Comparison of ENCODE assay signal across 21 cellular contexts in genomic region chr1:112686835-112687234, GRCh38. TPM values are rescaled to one million over a fixed set of nuclear protein-coding genes. Genes with fewer than 3 reads are reported as not detected.
A peak's percentile ranks its signal among the peaks of the same experiment; 100 is the strongest.
DNase-seq lines count a peak whose midpoint lies in the region; ATAC-seq, FAIRE-seq and TF ChIP-seq lines count a peak whose summit lies in the region.
"Had no signal": no experiment of that assay in that cellular context is flagged by ENCODE, and none has a peak within 500 bp of the region (broad histone marks: within the 10 kb centered on the region; RNA-seq: fewer than 3 reads in every experiment).

No MANE protein-coding gene starts in this region.

- no peak for FAIRE-seq in urothelium cell line (lab: Jason Lieb, UNC)
- FAIRE-seq: small intestine had no signal

- CTCF ChIA-PET in WTC11 (lab: Charles Lee) = interaction anchor here (1.2 kb wide), 1 partner anchor 118 kb away, joined by 3 read pairs; no protein-coding TSS in a partner anchor

- H3K4me1 Mint-ChIP-seq in stimulated activated naive CD8-positive, alpha-beta T cell treated with anti-CD3 and anti-CD28 coated beads, Interleukin-15, Interleukin-2, amounts not matched to agents 100 ng/mL and 50 ng/mL, for 24 hours (ENCODE audit: low read depth) = peaks cover 7% of the 10 kb centered on the region
- peaks cover 7% of the 10 kb centered on the region for H3K4me1 Mint-ChIP-seq in stimulated activated naive CD8-positive, alpha-beta T cell treated with anti-CD3 and anti-CD28 coated beads, Interleukin-15, amount 100 ng/mL, for 72 hours
- peaks cover 14% of the 10 kb centered on the region for H3K4me1 Mint-ChIP-seq in WTC11
- peaks cover 6% of the 10 kb centered on the region for H3K4me1 Mint-ChIP-seq in activated T-helper 1 cell treated with anti-CD3 and anti-CD28 coated beads, Interleukin-12 subunit alpha, Interleukin-12 subunit beta, Interleukin-2, Interleukin-4 antibody, amounts not matched to agents 30 ng/mL and 10 ng/mL and 1 ng/mL, durations not matched to agents 14 hours and 24 hours and 36 hours (ENCODE audit: low read depth)

- DNase-seq in stimulated activated naive CD8-positive, alpha-beta T cell treated with anti-CD3 and anti-CD28 coated beads, Interleukin-15, amount 100 ng/mL, for 72 hours = no peak
- DNase-seq in WTC11 (ENCODE audit: low spot score) (no peak), islet precursor cell (peak; percentile 56), activated gamma-delta T cell (lab: John Stamatoyannopoulos, UW) (no peak), urothelium cell line (ENCODE audit: low spot score) (no peak)
- no peak for DNase-seq in activated effector memory CD4-positive, alpha-beta T cell treated with anti-CD3 and anti-CD28 coated beads, Interleukin-2, amount 50 U/mL, for 16 hours
- DNase-seq in activated T-helper 1 cell treated with anti-CD3 and anti-CD28 coated beads, Interleukin-12 subunit alpha, Interleukin-12 subunit beta, Interleukin-2, Interleukin-4 antibody, amounts not matched to agents 30 ng/mL and 10 ng/mL and 1 ng/mL, durations not matched to agents 14 hours and 24 hours and 36 hours (ENCODE audit: low spot score) = no peak
- DNase-seq: activated effector memory CD4-positive, alpha-beta T cell treated with Interleukin-2 at 50 U/mL for 16 hours; amniotic stem cell; C1 segment of cervical spinal cord; naive thymus-derived CD4-positive, alpha-beta T cell; NCI-H1092; NCI-H187 treated with DMSO at 0.1 percent for 48 hours; NCI-H524 treated with DMSO at 0.1 percent for 48 hours; RPMI8226; small intestine; stimulated activated CD4-positive, alpha-beta T cell treated with anti-CD3 and anti-CD28 coated beads, Interleukin-1b, Interleukin-23, amount 100 ng/mL, for 48 hours; T-helper 9 cell; uterus had no signal

- intact Hi-C loops in activated T-helper 1 cell treated with anti-CD3 and anti-CD28 coated beads, Interleukin-12 subunit alpha, Interleukin-12 subunit beta, Interleukin-2, Interleukin-4 antibody, amounts not matched to agents 30 ng/mL and 10 ng/mL and 1 ng/mL, durations not matched to agents 14 hours and 24 hours and 36 hours (cut with micrococcal nuclease) = no loop called here

- H3K4me3 Mint-ChIP-seq in stimulated activated naive CD8-positive, alpha-beta T cell treated with anti-CD3 and anti-CD28 coated beads, Interleukin-15, Interleukin-2, amounts not matched to agents 100 ng/mL and 50 ng/mL, for 24 hours = no peak overlapping the region
- no peak overlapping the region for H3K4me3 Mint-ChIP-seq in stimulated activated naive CD8-positive, alpha-beta T cell treated with anti-CD3 and anti-CD28 coated beads, Interleukin-15, amount 100 ng/mL, for 72 hours
- no peak overlapping the region for H3K4me3 Mint-ChIP-seq in WTC11
- H3K4me3 Mint-ChIP-seq in activated T-helper 1 cell treated with anti-CD3 and anti-CD28 coated beads, Interleukin-12 subunit alpha, Interleukin-12 subunit beta, Interleukin-2, Interleukin-4 antibody, amounts not matched to agents 30 ng/mL and 10 ng/mL and 1 ng/mL, durations not matched to agents 14 hours and 24 hours and 36 hours = no peak overlapping the region
- H3K4me3 Mint-ChIP-seq: dendritic cell treated with granulocyte-macrophage colony-stimulating factor and Interleukin-4, amounts not matched to agents 40 ng/mL and 50 ng/mL, for 4 days; naive thymus-derived CD4-positive, alpha-beta T cell had no signal

- H3K9me3 Mint-ChIP-seq in stimulated activated naive CD8-positive, alpha-beta T cell treated with anti-CD3 and anti-CD28 coated beads, Interleukin-15, Interleukin-2, amounts not matched to agents 100 ng/mL and 50 ng/mL, for 24 hours = no peaks in the 10 kb centered on the region
- no peaks in the 10 kb centered on the region for H3K9me3 Mint-ChIP-seq in stimulated activated naive CD8-positive, alpha-beta T cell treated with anti-CD3 and anti-CD28 coated beads, Interleukin-15, amount 100 ng/mL, for 72 hours
- H3K9me3 Mint-ChIP-seq in WTC11 = no peaks in the 10 kb centered on the region
- H3K9me3 Mint-ChIP-seq in activated T-helper 1 cell treated with anti-CD3 and anti-CD28 coated beads, Interleukin-12 subunit alpha, Interleukin-12 subunit beta, Interleukin-2, Interleukin-4 antibody, amounts not matched to agents 30 ng/mL and 10 ng/mL and 1 ng/mL, durations not matched to agents 14 hours and 24 hours and 36 hours = no peaks in the 10 kb centered on the region
- H3K9me3 Mint-ChIP-seq: dendritic cell treated with granulocyte-macrophage colony-stimulating factor and Interleukin-4, amounts not matched to agents 40 ng/mL and 50 ng/mL, for 4 days; naive thymus-derived CD4-positive, alpha-beta T cell had no signal

- no peaks in the 10 kb centered on the region for H3K27me3 Mint-ChIP-seq in stimulated activated naive CD8-positive, alpha-beta T cell treated with anti-CD3 and anti-CD28 coated beads, Interleukin-15, Interleukin-2, amounts not matched to agents 100 ng/mL and 50 ng/mL, for 24 hours
- H3K27me3 Mint-ChIP-seq in stimulated activated naive CD8-positive, alpha-beta T cell treated with anti-CD3 and anti-CD28 coated beads, Interleukin-15, amount 100 ng/mL, for 72 hours = no peaks in the 10 kb centered on the region
- no peaks in the 10 kb centered on the region for H3K27me3 Mint-ChIP-seq in WTC11 (ENCODE audit: low read depth)
- H3K27me3 Mint-ChIP-seq in activated T-helper 1 cell treated with anti-CD3 and anti-CD28 coated beads, Interleukin-12 subunit alpha, Interleukin-12 subunit beta, Interleukin-2, Interleukin-4 antibody, amounts not matched to agents 30 ng/mL and 10 ng/mL and 1 ng/mL, durations not matched to agents 14 hours and 24 hours and 36 hours (ENCODE audit: insufficient read depth) = no peaks in the 10 kb centered on the region
- H3K27me3 Mint-ChIP-seq: dendritic cell treated with granulocyte-macrophage colony-stimulating factor and Interleukin-4, amounts not matched to agents 40 ng/mL and 50 ng/mL, for 4 days; naive thymus-derived CD4-positive, alpha-beta T cell had no signal

- POLR2A ChIA-PET in WTC11 (lab: Charles Lee) = no interaction called here

- no peak for ATAC-seq in stimulated activated naive CD8-positive, alpha-beta T cell treated with anti-CD3 and anti-CD28 coated beads, Interleukin-15, amount 100 ng/mL, for 72 hours
- peak; percentile 50; the same call in 1 of the 2 replicates for ATAC-seq in WTC11
- ATAC-seq: naive thymus-derived CD4-positive, alpha-beta T cell had no signal

- peak overlapping the region; percentile 63 for H3K27ac Mint-ChIP-seq in stimulated activated naive CD8-positive, alpha-beta T cell treated with anti-CD3 and anti-CD28 coated beads, Interleukin-15, Interleukin-2, amounts not matched to agents 100 ng/mL and 50 ng/mL, for 24 hours
- peak overlapping the region in 1 of 2 donors; percentile 74 for H3K27ac Mint-ChIP-seq in stimulated activated naive CD8-positive, alpha-beta T cell treated with anti-CD3 and anti-CD28 coated beads, Interleukin-15, amount 100 ng/mL, for 72 hours
- H3K27ac Mint-ChIP-seq in WTC11 = peak overlapping the region; percentile 45
- H3K27ac Mint-ChIP-seq in activated T-helper 1 cell treated with anti-CD3 and anti-CD28 coated beads, Interleukin-12 subunit alpha, Interleukin-12 subunit beta, Interleukin-2, Interleukin-4 antibody, amounts not matched to agents 30 ng/mL and 10 ng/mL and 1 ng/mL, durations not matched to agents 14 hours and 24 hours and 36 hours = no peak overlapping the region
- H3K27ac Mint-ChIP-seq: dendritic cell treated with granulocyte-macrophage colony-stimulating factor and Interleukin-4, amounts not matched to agents 40 ng/mL and 50 ng/mL, for 4 days had no signal

- peaks cover 12% of the 10 kb centered on the region for H3K36me3 Mint-ChIP-seq in stimulated activated naive CD8-positive, alpha-beta T cell treated with anti-CD3 and anti-CD28 coated beads, Interleukin-15, Interleukin-2, amounts not matched to agents 100 ng/mL and 50 ng/mL, for 24 hours (ENCODE audit: low read depth)
- peaks cover 21% of the 10 kb centered on the region for H3K36me3 Mint-ChIP-seq in WTC11
- peaks cover 24% of the 10 kb centered on the region for H3K36me3 Mint-ChIP-seq in activated T-helper 1 cell treated with anti-CD3 and anti-CD28 coated beads, Interleukin-12 subunit alpha, Interleukin-12 subunit beta, Interleukin-2, Interleukin-4 antibody, amounts not matched to agents 30 ng/mL and 10 ng/mL and 1 ng/mL, durations not matched to agents 14 hours and 24 hours and 36 hours (ENCODE audit: low read depth)

- TF ChIP-seq CTCF in WTC11 (IDR thresholded peaks at IDR 0.05) = no peak

TF ChIP-seq in WTC11, 78 proteins besides CTCF, POLR2A, EP300 and RAD21 (continues in another document):
- TF ChIP-seq CREB1 (CRISPR knock-in tag; IDR thresholded peaks at IDR 0.05) (no peak), ZBTB43 (CRISPR knock-in tag; IDR thresholded peaks at IDR 0.05) (no peak), FOXP1 (CRISPR knock-in tag; IDR thresholded peaks at IDR 0.05; ENCODE audit: borderline replicate concordance) (no peak), PRRX2 (CRISPR knock-in tag; IDR thresholded peaks at IDR 0.05) (no peak)

RNA-seq across cellular contexts. Expression of gene MOV10, which starts 12.4 kb away (rescaled TPM):
- total RNA-seq in WTC11 (2021) = 80.7 to 99.1 TPM (median 98.8 TPM) in 3 replicates
- 64.6 and 66.2 TPM in 2 replicates for total RNA-seq in activated T-helper 1 cell treated with anti-CD3 and anti-CD28 coated beads, Interleukin-12 subunit alpha, Interleukin-12 subunit beta, Interleukin-2, Interleukin-4 antibody, amounts not matched to agents 30 ng/mL and 10 ng/mL and 1 ng/mL, durations not matched to agents 14 hours and 24 hours and 36 hours

RNA-seq across cellular contexts. Expression of gene RHOC, which starts 20.1 kb away (rescaled TPM):
- total RNA-seq in WTC11 (2021) = 67.9 to 68.9 TPM (median 68.2 TPM) in 3 replicates
- total RNA-seq in activated T-helper 1 cell treated with anti-CD3 and anti-CD28 coated beads, Interleukin-12 subunit alpha, Interleukin-12 subunit beta, Interleukin-2, Interleukin-4 antibody, amounts not matched to agents 30 ng/mL and 10 ng/mL and 1 ng/mL, durations not matched to agents 14 hours and 24 hours and 36 hours = 50.4 and 63.4 TPM in 2 replicates

RNA-seq across cellular contexts. Expression of gene PPM1J, which starts 28.3 kb away (rescaled TPM):
- 19.3 to 23.5 TPM (median 22.6 TPM) in 3 replicates for total RNA-seq in WTC11 (2021)
- total RNA-seq in activated T-helper 1 cell treated with anti-CD3 and anti-CD28 coated beads, Interleukin-12 subunit alpha, Interleukin-12 subunit beta, Interleukin-2, Interleukin-4 antibody, amounts not matched to agents 30 ng/mL and 10 ng/mL and 1 ng/mL, durations not matched to agents 14 hours and 24 hours and 36 hours = 0.60 and 1.1 TPM in 2 replicates
